Comparison of ENCODE assay signal across 8 cellular contexts in the genomic region with DNA sequence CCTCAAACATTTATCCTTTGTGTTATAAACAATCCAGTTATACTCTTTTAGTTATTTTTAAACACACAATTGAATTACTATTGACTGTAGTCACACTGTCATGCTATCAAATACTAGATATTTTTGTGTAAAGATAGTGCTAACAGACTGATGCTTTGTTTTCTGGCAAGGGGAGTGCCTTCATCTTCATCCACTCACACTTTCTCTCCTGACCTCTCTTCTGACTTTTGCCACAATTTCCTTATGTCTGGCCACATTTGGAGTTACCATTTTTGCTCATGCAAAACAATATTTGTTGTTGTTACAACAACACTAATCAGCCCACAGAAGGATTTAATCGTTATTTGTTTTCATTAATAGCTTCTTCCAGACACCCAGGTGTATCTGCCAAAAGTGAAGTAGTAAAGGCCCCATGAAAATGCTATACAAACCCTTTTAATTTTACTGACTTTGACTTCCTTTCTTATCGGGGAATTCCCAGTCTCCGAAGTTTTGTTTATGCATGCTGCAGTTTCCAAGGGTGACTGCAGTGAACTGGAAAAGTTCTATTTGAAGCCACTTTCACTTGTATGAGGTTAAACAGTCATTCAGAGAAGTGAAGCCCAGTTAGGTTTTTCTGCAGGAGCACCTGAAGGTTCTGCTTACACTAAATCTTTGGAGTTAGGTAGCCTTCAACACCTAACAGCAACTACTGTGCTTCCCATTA.
DNase-seq lines count a peak whose midpoint lies in the region; ATAC-seq and TF ChIP-seq lines count a peak whose summit lies in the region.

No MANE protein-coding gene starts in this region.

- H3K9ac ChIP-seq in parathyroid adenoma: no peak overlapping the region

- peaks cover 0 to 6% of the 10 kb centered on the region in 2 donors for H3K36me3 Mint-ChIP-seq in activated naive CD4-positive, alpha-beta T cell treated with anti-CD3 and anti-CD28 coated beads, Interleukin-2, amount 50 U/mL, for 72 hours

- H3K27me3 ChIP-seq in parathyroid adenoma (ENCODE audit: control insufficient read depth, insufficient read depth, low read length) (no peaks in the 10 kb centered on the region), dorsolateral prefrontal cortex (no peaks in the 10 kb centered on the region)

- H3K4me3 ChIP-seq in parathyroid adenoma (ENCODE audit: low read depth, low read length) (peak overlapping the region; percentile 32), dorsolateral prefrontal cortex (no peak overlapping the region)

- ATAC-seq in GM19035 (IDR thresholded peaks at IDR 0.05; ENCODE audit: unreplicated experiment): peak; percentile 82
- peak; percentile 93 for ATAC-seq in HG02981 (IDR thresholded peaks at IDR 0.05; ENCODE audit: unreplicated experiment)
- ATAC-seq in activated naive CD4-positive, alpha-beta T cell treated with anti-CD3 and anti-CD28 coated beads, Interleukin-2, amount 50 U/mL, for 72 hours: no peak

- no peak overlapping the region for H3K27ac Mint-ChIP-seq in activated naive CD4-positive, alpha-beta T cell treated with anti-CD3 and anti-CD28 coated beads, Interleukin-2, amount 50 U/mL, for 72 hours

- peak overlapping the region; percentile 25 for H3K4me2 ChIP-seq in parathyroid adenoma (ENCODE audit: low read length)

- DNase-seq in astrocyte of the hippocampus (ENCODE audit: low read depth, low spot score) (peak; percentile 80), NCI-H345 (lab: John Stamatoyannopoulos, UW) (no peak), dorsolateral prefrontal cortex (no peak)
- DNase-seq in activated naive CD4-positive, alpha-beta T cell treated with anti-CD3 and anti-CD28 coated beads, Interleukin-2, amount 50 U/mL, for 72 hours (ENCODE audit: low spot score in 2 of 2): no peak
- no peak for DNase-seq in activated CD8-positive, alpha-beta memory T cell treated with anti-CD3 and anti-CD28 coated beads, Interleukin-2, amount 50 U/mL, for 4 hours

- TF ChIP-seq CTCF in parathyroid adenoma (IDR thresholded peaks at IDR 0.05): no peak
- no peak for TF ChIP-seq CTCF in dorsolateral prefrontal cortex (IDR thresholded peaks at IDR 0.05 in 54 of 56, conservative IDR thresholded peaks at IDR 0.05 in 2 of 56; ENCODE audit: low read depth in 1 of 56, partially characterized antibody in 56 of 56)

- H3K27ac ChIP-seq in parathyroid adenoma: peak overlapping the region; percentile 19
- no peak overlapping the region for H3K27ac ChIP-seq in dorsolateral prefrontal cortex

- H3K9me3 ChIP-seq in parathyroid adenoma (ENCODE audit: control insufficient read depth, low read length): no peaks in the 10 kb centered on the region

- H3K36me3 ChIP-seq in parathyroid adenoma (ENCODE audit: control insufficient read depth, insufficient read depth, low read length): no peaks in the 10 kb centered on the region

- no peak overlapping the region for H2AFZ ChIP-seq in parathyroid adenoma

- no peaks in the 10 kb centered on the region for H3K4me1 ChIP-seq in parathyroid adenoma

- H3K9me3 Mint-ChIP-seq in activated naive CD4-positive, alpha-beta T cell treated with anti-CD3 and anti-CD28 coated beads, Interleukin-2, amount 50 U/mL, for 72 hours: peaks cover 6 to 8% of the 10 kb centered on the region in 2 donors

- intact Hi-C loops in dorsolateral prefrontal cortex (cut with DNase I): no loop called here

- H3K79me2 ChIP-seq in parathyroid adenoma: no peaks in the 10 kb centered on the region

Comparison
In these comparisons a context has a peak if more than half of its experiments do, and no peak if none do; other contexts are left out.
1. ATAC-seq: peak in GM19035 (single experiment) and HG02981 (single experiment); none in activated naive CD4-positive, alpha-beta T cell treated with anti-CD3 and anti-CD28 coated beads, Interleukin-2, amount 50 U/mL, for 72 hours (0 of 2).